25 cellular contexts compared by ENCODE assay signal in genomic region chr17:81581758-81582157, GRCh38. TPM values are rescaled to one million over a fixed set of nuclear protein-coding genes. Genes with fewer than 3 reads are reported as not detected.
DNase-seq lines count a peak whose midpoint lies in the region; ATAC-seq, FAIRE-seq and TF ChIP-seq lines count a peak whose summit lies in the region.
"Had no signal": no experiment of that assay in that cellular context is flagged by ENCODE, and none has a peak within 500 bp of the region (broad histone marks: within the 10 kb centered on the region; RNA-seq: fewer than 3 reads in every experiment).

No MANE protein-coding gene starts in this region.

- H4K20me1 ChIP-seq in SK-N-SH (ENCODE audit: insufficient read depth): peaks cover 10% of the 10 kb centered on the region; the same call in 1 of the 2 replicates
- H4K20me1 ChIP-seq in H9 (ENCODE audit: control insufficient read depth, insufficient read depth, insufficient read length): peaks cover 2% of the 10 kb centered on the region
- H4K20me1 ChIP-seq in astrocyte (ENCODE audit: insufficient read depth, low read length): peaks cover 33% of the 10 kb centered on the region

- DNase-seq in SK-N-SH (no peak), H9 (no peak), astrocyte (ENCODE audit: low read depth) (no peak), nephron progenitor cell (no peak), esophagus squamous epithelium (lab: John Stamatoyannopoulos, UW) (no peak), globus pallidus (ENCODE audit: low spot score) (no peak)
- DNase-seq: AML-193; Calu3; CD8-positive, alpha-beta memory T cell; DMS153; GOT3; NCI-H1105; NCI-H146; NCI-H2029; NCI-H345; NCI-H524 treated with DMSO at 0.1 percent for 48 hours; NCI-H82; SIG-M5 had no signal

- intact Hi-C loops in esophagus squamous epithelium (cut with DNase I): no loop called here

- peaks cover 34% of the 10 kb centered on the region for H3F3A ChIP-seq in SK-N-SH (replicated peaks; ENCODE audit: insufficient read depth)

- no peak overlapping the region for H2BK120ac ChIP-seq in H9 (ENCODE audit: low read depth, low read length, poor library complexity, severe bottlenecking)

- H2BK15ac ChIP-seq in H9 (ENCODE audit: low read depth, low read length): no peak overlapping the region

- H3K4me1 Mint-ChIP-seq in H9: no peaks in the 10 kb centered on the region
- H3K4me1 Mint-ChIP-seq in astrocyte (ENCODE audit: low read depth, unreplicated experiment): peaks cover 57% of the 10 kb centered on the region
- H3K4me1 Mint-ChIP-seq in nephron progenitor cell: peaks cover 58% of the 10 kb centered on the region

- no peak for TF ChIP-seq RAD21 in SK-N-SH (IDR thresholded peaks at IDR 0.05; ENCODE audit: low read length)

- H3K4me1 ChIP-seq in SK-N-SH (ENCODE audit: control insufficient read depth in 1 of 2, insufficient read depth in 2 of 2, low read depth in 1 of 2, low read length in 1 of 2) (peaks cover 2 to 36% of the 10 kb centered on the region in 2 experiments; a peak in 3 of 4 replicates), H9 (ENCODE audit: insufficient read depth, low read length) (no peaks in the 10 kb centered on the region), astrocyte (ENCODE audit: insufficient read depth, low read length) (peaks cover 52% of the 10 kb centered on the region), esophagus squamous epithelium (peaks cover 7 to 14% (median 12%) of the 10 kb centered on the region in 3 donors)

- H3T11ph ChIP-seq in H9 (ENCODE audit: low read length): no peak overlapping the region

- H3K9me3 Mint-ChIP-seq in H9 (no peaks in the 10 kb centered on the region), astrocyte (ENCODE audit: unreplicated experiment) (peaks cover 2% of the 10 kb centered on the region), nephron progenitor cell (no peaks in the 10 kb centered on the region)
- H3K9me3 Mint-ChIP-seq: CD8-positive, alpha-beta memory T cell had no signal

- POLR2A ChIA-PET in SK-N-SH (lab: Yijun Ruan, JAX): no interaction called here

- ATAC-seq in SK-N-SH treated with all-trans-retinoic acid at 6 μM for 48 hours: no peak
- ATAC-seq in GM18520 (IDR thresholded peaks at IDR 0.05; ENCODE audit: unreplicated experiment): no peak
- ATAC-seq: HCT116 had no signal

- no peak overlapping the region for H2AK5ac ChIP-seq in H9 (ENCODE audit: insufficient read length, low read length)

- H3K27me3 Mint-ChIP-seq in H9 (ENCODE audit: low read depth) (peaks cover 3% of the 10 kb centered on the region), astrocyte (ENCODE audit: low read depth, unreplicated experiment) (no peaks in the 10 kb centered on the region), nephron progenitor cell (ENCODE audit: low read depth, poor library complexity) (peaks cover 6% of the 10 kb centered on the region)
- H3K27me3 Mint-ChIP-seq: CD8-positive, alpha-beta memory T cell had no signal

- H3K4me3 Mint-ChIP-seq in H9: no peak overlapping the region
- H3K4me3 Mint-ChIP-seq in astrocyte (ENCODE audit: unreplicated experiment): no peak overlapping the region
- no peak overlapping the region for H3K4me3 Mint-ChIP-seq in nephron progenitor cell
- H3K4me3 Mint-ChIP-seq: CD8-positive, alpha-beta memory T cell had no signal

- H3K36me3 Mint-ChIP-seq in H9 (ENCODE audit: insufficient read depth in 1 of 3, low read depth in 3 of 3): peaks cover 33 to 87% (median 83%) of the 10 kb centered on the region in 3 experiments
- H3K36me3 Mint-ChIP-seq in astrocyte (ENCODE audit: low read depth, unreplicated experiment): peaks cover 47% of the 10 kb centered on the region
- H3K36me3 Mint-ChIP-seq in nephron progenitor cell (ENCODE audit: low read depth): peaks cover 67% of the 10 kb centered on the region

- no peak overlapping the region for H3K56ac ChIP-seq in H9 (ENCODE audit: insufficient read length, low read depth, low read length)

- H3K79me1 ChIP-seq in H9 (ENCODE audit: insufficient read depth, low read depth, low read length, poor library complexity, severe bottlenecking): no peaks in the 10 kb centered on the region

- H3K9ac ChIP-seq in SK-N-SH (no peak overlapping the region), H9 (ENCODE audit: extremely low read depth, insufficient read length, low read length) (no peak overlapping the region), astrocyte (ENCODE audit: low read length) (peak overlapping the region; percentile 32)

- CTCF ChIA-PET in SK-N-SH (lab: Yijun Ruan, JAX): interaction anchor here (1.0 to 1.6 kb wide), 4 partner anchors 9 to 141 kb away, joined by 3 to 6 read pairs (median 3); partner anchors contain the start of gene FAAP100

- no peaks in the 10 kb centered on the region for H3K23me2 ChIP-seq in H9 (ENCODE audit: insufficient read length, low read depth, low read length, poor library complexity, severe bottlenecking)

- H3K79me2 ChIP-seq in SK-N-SH (ENCODE audit: insufficient read depth): peaks cover 47% of the 10 kb centered on the region
- H3K79me2 ChIP-seq in H9 (ENCODE audit: insufficient read depth, low read length): no peaks in the 10 kb centered on the region
- peaks cover 36% of the 10 kb centered on the region for H3K79me2 ChIP-seq in astrocyte (ENCODE audit: insufficient read depth, low read length)

- H3K4me3 ChIP-seq in SK-N-SH (ENCODE audit: low read depth in 2 of 2, low read length in 1 of 2) (no peak overlapping the region), astrocyte (ENCODE audit: insufficient read depth, low read depth, low read length) (no peak overlapping the region), esophagus squamous epithelium (no peak overlapping the region)

- H3K27me3 ChIP-seq in SK-N-SH (ENCODE audit: insufficient read depth): no peaks in the 10 kb centered on the region
- no peaks in the 10 kb centered on the region for H3K27me3 ChIP-seq in H9 (ENCODE audit: insufficient read depth, low read length)
- no peaks in the 10 kb centered on the region for H3K27me3 ChIP-seq in astrocyte (ENCODE audit: insufficient read depth, low read length)
- H3K27me3 ChIP-seq in esophagus squamous epithelium: no peaks in the 10 kb centered on the region

- H4K91ac ChIP-seq in H9 (ENCODE audit: insufficient read length, low read depth, low read length): no peak overlapping the region

- H2AFZ ChIP-seq in SK-N-SH (ENCODE audit: low read depth): no peak overlapping the region
- no peak overlapping the region for H2AFZ ChIP-seq in H9 (ENCODE audit: low read length)
- no peak overlapping the region for H2AFZ ChIP-seq in astrocyte (ENCODE audit: low read depth, low read length)

- no peak overlapping the region for H3K4ac ChIP-seq in H9 (ENCODE audit: low read depth, low read length)

- H3K4me2 ChIP-seq in SK-N-SH (0 out of 2 replicates have a peak overlapping the region, but pooled peaks have one; percentile 21), H9 (ENCODE audit: insufficient read depth, insufficient read length, low read length) (no peak overlapping the region), astrocyte (ENCODE audit: low read length) (peak overlapping the region; percentile 58)

- no peaks in the 10 kb centered on the region for H3K9me3 ChIP-seq in SK-N-SH
- H3K9me3 ChIP-seq in H9 (ENCODE audit: control insufficient read depth, low read depth, low read length): no peaks in the 10 kb centered on the region
- no peaks in the 10 kb centered on the region for H3K9me3 ChIP-seq in astrocyte (ENCODE audit: insufficient read depth, low read depth, low read length)
- no peaks in the 10 kb centered on the region for H3K9me3 ChIP-seq in esophagus squamous epithelium

- no peak overlapping the region for H2BK5ac ChIP-seq in H9 (ENCODE audit: insufficient read length, low read length)

- no peak for TF ChIP-seq CTCF in SK-N-SH (IDR thresholded peaks at IDR 0.05)
- TF ChIP-seq CTCF in H9 (conservative IDR thresholded peaks at IDR 0.05): no peak
- TF ChIP-seq CTCF in astrocyte (IDR thresholded peaks at IDR 0.05; ENCODE audit: insufficient read depth, low read depth, low read length): no peak
- no peak for TF ChIP-seq CTCF in nephron progenitor cell (IDR thresholded peaks at IDR 0.05)
- no peak for TF ChIP-seq CTCF in esophagus squamous epithelium (IDR thresholded peaks at IDR 0.05)

- no peak for FAIRE-seq in astrocyte (lab: Jason Lieb, UNC)
- FAIRE-seq: GM12891, HTR-8/SVneo had no signal

- H3K36me3 ChIP-seq in SK-N-SH (replicated peaks in 1 of 2; ENCODE audit: control insufficient read depth in 1 of 2, insufficient read depth in 2 of 2, low read length in 1 of 2) (peaks cover 33 to 65% of the 10 kb centered on the region in 2 experiments), astrocyte (ENCODE audit: insufficient read depth, low read length) (peaks cover 28% of the 10 kb centered on the region), esophagus squamous epithelium (peaks cover 28 to 98% (median 47%) of the 10 kb centered on the region in 3 donors)

- H3K18ac ChIP-seq in H9 (ENCODE audit: insufficient read length, low read depth, low read length): no peak overlapping the region

- H2BK20ac ChIP-seq in H9 (ENCODE audit: low read depth, low read length, poor library complexity, severe bottlenecking): no peak overlapping the region

- H3K23ac ChIP-seq in H9 (ENCODE audit: insufficient read length, low read depth, low read length): no peak overlapping the region

- H3K9me2 ChIP-seq in SK-N-SH: no peaks in the 10 kb centered on the region

- no peak for TF ChIP-seq EP300 in SK-N-SH (IDR thresholded peaks at IDR 0.05; ENCODE audit: borderline replicate concordance in 1 of 2, low read depth in 1 of 2, low read length in 1 of 2)

- no peak overlapping the region for H4K8ac ChIP-seq in H9 (replicated peaks; ENCODE audit: insufficient read length, low read depth, low read length)

- H2BK12ac ChIP-seq in H9 (ENCODE audit: insufficient read length, low read depth, low read length): no peak overlapping the region

- TF ChIP-seq POLR2A in esophagus squamous epithelium (IDR thresholded peaks at IDR 0.05): no peak

- H3K14ac ChIP-seq in H9 (ENCODE audit: insufficient read depth, low read length): no peak overlapping the region

- H4K5ac ChIP-seq in H9 (ENCODE audit: insufficient read length, low read depth, low read length): no peak overlapping the region

- 92% methylated on average over 8 of the region's 8 CpGs for WGBS in SK-N-SH (ENCODE audit: low lambda C conversion rate)
- WGBS in H9 (ENCODE audit: extremely low coverage, insufficient read length, low lambda C conversion rate): no CpG with 5 or more reads among the region's 8 CpGs
- 92% methylated on average over 6 to 7 of the region's 8 CpGs for WGBS in esophagus squamous epithelium, 2 donors

- H3K27ac ChIP-seq in SK-N-SH (ENCODE audit: low read depth in 2 of 2, low read length in 1 of 2) (no peak overlapping the region), H9 (ENCODE audit: insufficient read length, low read depth, low read length) (no peak overlapping the region), astrocyte (ENCODE audit: low read depth, low read length) (peak overlapping the region; percentile 39), esophagus squamous epithelium (no peak overlapping the region)
- H3K27ac ChIP-seq: 22Rv1, C4-2B had no signal

- H3K27ac Mint-ChIP-seq in H9 (0 out of 7 replicates have a peak overlapping the region, but pooled peaks of 2 of the 3 experiments have one; percentile 57 to 75), astrocyte (ENCODE audit: unreplicated experiment) (peak overlapping the region; percentile 94), nephron progenitor cell (peak overlapping the region; percentile 96)

RNA-seq across cellular contexts. Expression of gene FAAP100, which starts 29.6 kb away (rescaled TPM):
- 17.1 and 18.9 TPM in 2 replicates for polyA plus RNA-seq in SK-N-SH (2012; rRNA removed)
- 6.8 and 12.0 TPM in 2 replicates for polyA plus RNA-seq in SK-N-SH (2012; cell fraction: cytosol; rRNA removed)
- polyA plus RNA-seq in SK-N-SH (2012; cell fraction: nucleus; rRNA removed): 94.3 and 134 TPM in 2 replicates
- total RNA-seq in H9 (2021) (54.0 and 54.8 TPM in 2 replicates), astrocyte (35.8 and 38.9 TPM in 2 replicates), esophagus squamous epithelium (10 to 100 TPM; 17.3 to 32.2 (median 26.1) TPM)

RNA-seq across cellular contexts. Expression of gene FSCN2, which starts 53.6 kb away (rescaled TPM):
- 2.0 and 2.1 TPM in 2 replicates for polyA plus RNA-seq in SK-N-SH (2012; rRNA removed)
- 0.31 and 0.79 TPM in 2 replicates for polyA plus RNA-seq in SK-N-SH (2012; cell fraction: cytosol; rRNA removed)
- 10.6 and 13.6 TPM in 2 replicates for polyA plus RNA-seq in SK-N-SH (2012; cell fraction: nucleus; rRNA removed)
- total RNA-seq in H9 (2021) (1.0 and 1.6 TPM in 2 replicates), astrocyte (5.6 and 8.0 TPM in 2 replicates), esophagus squamous epithelium (1 to 10 TPM in 3 of 4 donors, not detected in 1; 1.1 to 2.3 (median 1.8) TPM)
- polyA plus RNA-seq: CD8-positive, alpha-beta memory T cell had no signal

RNA-seq across cellular contexts. Expression of gene NPLOC4, which starts 55.2 kb away (rescaled TPM):
- 88.6 and 105 TPM in 2 replicates for polyA plus RNA-seq in SK-N-SH (2012; rRNA removed)
- 51.4 and 71.2 TPM in 2 replicates for polyA plus RNA-seq in SK-N-SH (2012; cell fraction: cytosol; rRNA removed)
- polyA plus RNA-seq in SK-N-SH (2012; cell fraction: nucleus; rRNA removed): 166 and 168 TPM in 2 replicates
- total RNA-seq in H9 (2021) (103 and 104 TPM in 2 replicates), astrocyte (125 and 127 TPM in 2 replicates), esophagus squamous epithelium (10 to 100 TPM; 49.0 to 80.9 (median 62.4) TPM)

RNA-seq across cellular contexts. Expression of gene TSPAN10, which starts 55.2 kb away (rescaled TPM):
- 4.7 and 6.0 TPM in 2 replicates for polyA plus RNA-seq in SK-N-SH (2012; rRNA removed)
- polyA plus RNA-seq in SK-N-SH (2012; cell fraction: cytosol; rRNA removed): 3.4 and 4.4 TPM in 2 replicates
- polyA plus RNA-seq in SK-N-SH (2012; cell fraction: nucleus; rRNA removed): 9.8 and 13.7 TPM in 2 replicates
- total RNA-seq in H9 (2021) (1.2 and 1.4 TPM in 2 replicates), astrocyte (2.7 and 3.2 TPM in 2 replicates), esophagus squamous epithelium (1 to 10 TPM in 1 of 4 donors, under 1 TPM in 2, not detected in 1; 0.19 to 2.1 (median 0.72) TPM)
